1 cellular context compared by ENCODE assay signal in the genomic region with DNA sequence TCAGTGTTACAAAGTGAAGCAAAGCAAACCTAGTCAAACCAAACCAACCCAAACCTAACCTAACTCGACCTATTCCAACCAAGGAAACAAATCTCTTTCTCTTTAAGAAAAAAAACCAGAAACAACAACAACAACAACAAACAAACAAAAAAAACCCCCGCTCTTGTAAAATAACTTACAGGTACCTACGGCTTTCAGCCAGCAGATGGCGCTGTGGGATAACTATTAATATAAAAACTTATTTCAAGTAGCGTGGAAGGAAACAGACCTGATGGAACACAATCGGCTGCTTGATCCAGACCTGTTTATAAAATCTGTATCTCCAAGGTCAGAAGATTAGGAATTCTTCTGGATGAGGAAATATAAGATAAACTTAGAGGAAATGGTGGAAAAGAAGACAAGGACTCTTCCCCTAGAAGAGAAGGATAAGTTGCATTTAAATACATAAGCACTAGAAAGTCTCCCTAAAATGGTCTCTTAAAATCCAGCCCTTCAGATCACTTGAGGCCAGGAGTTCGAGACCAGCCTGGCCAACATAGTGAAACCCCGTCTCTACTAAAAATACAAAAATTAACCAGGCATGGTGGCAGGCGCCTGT.
TF ChIP-seq lines count a peak whose summit lies in the region.

No MANE protein-coding gene starts in this region.

TF ChIP-seq in IMR-90, 13 proteins besides CTCF, POLR2A, EP300 and RAD21 (continued from another document):
- no peak for TF ChIP-seq MAZ (IDR thresholded peaks at IDR 0.05; ENCODE audit: borderline replicate concordance, low read depth, low read length)
